Comparison of ENCODE assay signal across 29 cellular contexts in genomic region chr7:141519623-141520022, GRCh38.
"Had no signal": no experiment of that assay in that cellular context is flagged by ENCODE, and none has a peak within 500 bp of the region (broad histone marks: within the 10 kb centered on the region; RNA-seq: fewer than 3 reads in every experiment).

No MANE protein-coding gene starts in this region.

- H3K9me3 Mint-ChIP-seq: activated CD4-positive, alpha-beta memory T cell treated with anti-CD3 and anti-CD28 coated beads for 36 hours; effector memory CD8-positive, alpha-beta T cell had no signal

- ATAC-seq: activated CD8-positive, alpha-beta memory T cell treated with anti-CD3 and anti-CD28 coated beads, Interleukin-2, amount 10 ng/mL, durations not matched to agents 7 days and 5 days; activated CD8-positive, alpha-beta T cell treated with anti-CD3 and anti-CD28 coated beads, Interleukin-2, amount 10 ng/mL, durations not matched to agents 7 days and 5 days; effector memory CD8-positive, alpha-beta T cell; foreskin keratinocyte; gastrocnemius medialis; heart left ventricle; WTC11 had no signal

- H3K4me1 ChIP-seq: esophagus muscularis mucosa, foreskin keratinocyte, gastrocnemius medialis, heart left ventricle had no signal

- H3K36me3 Mint-ChIP-seq: activated CD4-positive, alpha-beta memory T cell treated with anti-CD3 and anti-CD28 coated beads for 36 hours; activated CD8-positive, alpha-beta memory T cell treated with anti-CD3 and anti-CD28 coated beads, Interleukin-2, amount 10 ng/mL, durations not matched to agents 7 days and 5 days; activated naive CD8-positive, alpha-beta T cell had no signal

- H3K27me3 ChIP-seq: esophagus muscularis mucosa, foreskin keratinocyte, gastrocnemius medialis, heart left ventricle had no signal

- H3K27ac ChIP-seq: esophagus muscularis mucosa, foreskin keratinocyte, gastrocnemius medialis, heart left ventricle, VCaP had no signal

- H3K9me3 ChIP-seq: esophagus muscularis mucosa, gastrocnemius medialis, heart left ventricle had no signal

- H3K4me3 Mint-ChIP-seq: activated CD4-positive, alpha-beta memory T cell treated with anti-CD3 and anti-CD28 coated beads for 36 hours; activated CD4-positive, alpha-beta T cell treated with anti-CD3 and anti-CD28 coated beads, Interleukin-2, amount 10 ng/mL, durations not matched to agents 24 days and 14 days; activated CD8-positive, alpha-beta memory T cell treated with anti-CD3 and anti-CD28 coated beads, Interleukin-2, amount 10 ng/mL, durations not matched to agents 7 days and 5 days; activated CD8-positive, alpha-beta T cell treated with anti-CD3 and anti-CD28 coated beads, Interleukin-2, amount 10 ng/mL, durations not matched to agents 7 days and 5 days; activated naive CD8-positive, alpha-beta T cell; activated T-helper 1 cell treated with anti-CD3 and anti-CD28 coated beads, Interleukin-12 subunit alpha, Interleukin-12 subunit beta, Interleukin-2, Interleukin-4 antibody, amounts not matched to agents 30 ng/mL and 10 ng/mL and 1 ng/mL, durations not matched to agents 14 hours and 24 hours and 36 hours; effector memory CD8-positive, alpha-beta T cell; WTC11 had no signal

- H3K27ac Mint-ChIP-seq: activated CD4-positive, alpha-beta memory T cell treated with anti-CD3 and anti-CD28 coated beads for 36 hours; activated CD4-positive, alpha-beta T cell treated with anti-CD3 and anti-CD28 coated beads, Interleukin-2, amount 10 ng/mL, durations not matched to agents 24 days and 14 days; activated CD8-positive, alpha-beta memory T cell treated with anti-CD3 and anti-CD28 coated beads, Interleukin-2, amount 10 ng/mL, durations not matched to agents 7 days and 5 days; activated CD8-positive, alpha-beta T cell treated with anti-CD3 and anti-CD28 coated beads, Interleukin-2, amount 10 ng/mL, durations not matched to agents 7 days and 5 days; activated naive CD8-positive, alpha-beta T cell; activated T-helper 1 cell treated with anti-CD3 and anti-CD28 coated beads, Interleukin-12 subunit alpha, Interleukin-12 subunit beta, Interleukin-2, Interleukin-4 antibody, amounts not matched to agents 30 ng/mL and 10 ng/mL and 1 ng/mL, durations not matched to agents 14 hours and 24 hours and 36 hours; effector memory CD8-positive, alpha-beta T cell; WTC11 had no signal

- H3K36me3 ChIP-seq: esophagus muscularis mucosa, gastrocnemius medialis, heart left ventricle had no signal

- DNase-seq: activated CD4-positive, alpha-beta memory T cell treated with anti-CD3 and anti-CD28 coated beads for 36 hours; activated CD4-positive, alpha-beta T cell treated with anti-CD3 and anti-CD28 coated beads for 1 hour; activated CD4-positive, alpha-beta T cell treated with anti-CD3 and anti-CD28 coated beads, Interleukin-2, amount 10 ng/mL, durations not matched to agents 24 days and 14 days; activated CD8-positive, alpha-beta memory T cell treated with anti-CD3 and anti-CD28 coated beads, Interleukin-2, amount 10 ng/mL, durations not matched to agents 7 days and 5 days; activated CD8-positive, alpha-beta memory T cell treated with anti-CD3 and anti-CD28 coated beads, Interleukin-2, amount 50 U/mL, for 4 hours; activated CD8-positive, alpha-beta T cell treated with anti-CD3 and anti-CD28 coated beads, Interleukin-2, amount 10 ng/mL, durations not matched to agents 7 days and 5 days; activated gamma-delta T cell; activated naive CD4-positive, alpha-beta T cell treated with anti-CD3 and anti-CD28 coated beads, Interleukin-2, amount 50 U/mL, for 16 hours; activated naive CD4-positive, alpha-beta T cell treated with Interleukin-2 at 50 U/mL for 16 hours; activated T-cell treated with anti-CD3 and anti-CD28 coated beads, Interleukin-2, amount 50 U/mL, for 1 hour; activated T-cell treated with anti-CD3 and anti-CD28 coated beads, Interleukin-2, amount 50 U/mL, for 48 hours; amniotic stem cell; anterior cingulate cortex; caudate nucleus; cortex of kidney; dermis blood vessel endothelial cell; effector CD4-positive, alpha-beta T cell; effector memory CD8-positive, alpha-beta T cell; erythroblast; foreskin keratinocyte; gastrocnemius medialis; glutamatergic neuron; heart left ventricle; T-helper 2 cell had no signal

- H3K4me3 ChIP-seq: esophagus muscularis mucosa, gastrocnemius medialis, heart left ventricle had no signal
